Comparison of ENCODE assay signal across 4 cellular contexts in genomic region chr2:24102677-24103076, GRCh38. TPM values are rescaled to one million over a fixed set of nuclear protein-coding genes. Genes with fewer than 3 reads are reported as not detected.
"Had no signal": no experiment of that assay in that cellular context is flagged by ENCODE, and none has a peak within 500 bp of the region (broad histone marks: within the 10 kb centered on the region; RNA-seq: fewer than 3 reads in every experiment).

No MANE protein-coding gene starts in this region.

- ATAC-seq: GM12878 had no signal

- DNase-seq: GDM1, GF-D8 had no signal

- H3K4me3 ChIP-seq: GM12878 had no signal

RNA-seq across cellular contexts. Expression of gene PFN4, which starts 20.5 kb away (rescaled TPM):
- total RNA-seq: G401 had no signal
